Comparison of ENCODE assay signal across 13 cellular contexts in genomic region chr14:93941293-93941910, GRCh38. TPM values are rescaled to one million over a fixed set of nuclear protein-coding genes. Genes with fewer than 3 reads are reported as not detected.
A peak's percentile ranks its signal among the peaks of the same experiment; 100 is the strongest.
DNase-seq lines count a peak whose midpoint lies in the region; ATAC-seq, FAIRE-seq and TF ChIP-seq lines count a peak whose summit lies in the region.
"Had no signal": no experiment of that assay in that cellular context is flagged by ENCODE, and none has a peak within 500 bp of the region (broad histone marks: within the 10 kb centered on the region; RNA-seq: fewer than 3 reads in every experiment).

No MANE protein-coding gene starts in this region.

- CTCF ChIA-PET in naive thymus-derived CD4-positive, alpha-beta T cell (lab: Charles Lee), result interaction anchor here (0.6 to 11.3 kb wide), 6 partner anchors 10 to 828 kb away, joined by 3 to 388 read pairs (median 10); partner anchors contain the start of gene CCDC197

- POLR2A ChIA-PET in naive thymus-derived CD4-positive, alpha-beta T cell (lab: Charles Lee), result interaction anchor here (1.1 to 3.1 kb wide), 5 partner anchors 11 to 29 kb away, joined by 3 to 27 read pairs (median 5); no protein-coding TSS in a partner anchor

- no peak for TF ChIP-seq EP300 in esophagus muscularis mucosa (IDR thresholded peaks at IDR 0.05)

- no peaks in the 10 kb centered on the region for H3K9me3 Mint-ChIP-seq in naive thymus-derived CD4-positive, alpha-beta T cell
- H3K9me3 Mint-ChIP-seq: type B pancreatic cell had no signal

- peaks cover 0 to 21% (median 0%) of the 10 kb centered on the region in 5 donors for H3K36me3 Mint-ChIP-seq in naive thymus-derived CD4-positive, alpha-beta T cell
- H3K36me3 Mint-ChIP-seq: type B pancreatic cell had no signal

- H3K27ac ChIP-seq in cardiac muscle cell (peak overlapping the region; percentile 73), esophagus muscularis mucosa (replicated peaks in 1 of 4) (peak overlapping the region; percentile 80 to 94 (median 88))
- no peak overlapping the region for H3K27ac ChIP-seq in naive thymus-derived CD4-positive, alpha-beta T cell (ENCODE audit: low read depth, low read length)

- H3K27me3 ChIP-seq in cardiac muscle cell, result no peaks in the 10 kb centered on the region
- peaks cover 0 to 10% (median 0%) of the 10 kb centered on the region in 4 donors for H3K27me3 ChIP-seq in esophagus muscularis mucosa
- H3K27me3 ChIP-seq in naive thymus-derived CD4-positive, alpha-beta T cell (ENCODE audit: control insufficient read depth in 2 of 2, insufficient read depth in 2 of 2, low read length in 2 of 2), result no peaks in the 10 kb centered on the region

- TF ChIP-seq POLR2A in esophagus muscularis mucosa (IDR thresholded peaks at IDR 0.05; ENCODE audit: low read depth), result no peak

- H3K27me3 Mint-ChIP-seq in naive thymus-derived CD4-positive, alpha-beta T cell, result peaks cover 0 to 16% (median 0%) of the 10 kb centered on the region in 5 donors

- TF ChIP-seq CTCF in cardiac muscle cell (IDR thresholded peaks at IDR 0.05; ENCODE audit: low read depth, low read length), result no peak
- no peak for TF ChIP-seq CTCF in esophagus muscularis mucosa (IDR thresholded peaks at IDR 0.05)

- H3K9me3 ChIP-seq in cardiac muscle cell (ENCODE audit: low read depth) (no peaks in the 10 kb centered on the region), esophagus muscularis mucosa (no peaks in the 10 kb centered on the region)
- no peaks in the 10 kb centered on the region for H3K9me3 ChIP-seq in naive thymus-derived CD4-positive, alpha-beta T cell (ENCODE audit: control insufficient read depth in 2 of 3, low read length in 3 of 3)

- no peak overlapping the region for H3K4me3 Mint-ChIP-seq in naive thymus-derived CD4-positive, alpha-beta T cell

- H3K36me3 ChIP-seq in cardiac muscle cell (peaks cover 83% of the 10 kb centered on the region), esophagus muscularis mucosa (peaks cover 6 to 55% (median 42%) of the 10 kb centered on the region in 4 donors)
- no peaks in the 10 kb centered on the region for H3K36me3 ChIP-seq in naive thymus-derived CD4-positive, alpha-beta T cell (ENCODE audit: control insufficient read depth in 2 of 3, insufficient read depth in 3 of 3, low read length in 3 of 3)

- H3K4me1 ChIP-seq in cardiac muscle cell (ENCODE audit: low read depth) (peaks cover 15% of the 10 kb centered on the region), esophagus muscularis mucosa (peaks cover 29 to 84% (median 78%) of the 10 kb centered on the region in 4 donors)
- H3K4me1 ChIP-seq in naive thymus-derived CD4-positive, alpha-beta T cell (ENCODE audit: control insufficient read depth in 2 of 2, insufficient read depth in 2 of 2, low read length in 2 of 2), result peaks cover 4 to 8% of the 10 kb centered on the region in 2 donors

- no peak for FAIRE-seq in urothelium cell line (lab: Jason Lieb, UNC)

- peaks cover 0 to 31% (median 3%) of the 10 kb centered on the region in 7 donors for H3K4me1 Mint-ChIP-seq in naive thymus-derived CD4-positive, alpha-beta T cell

- peak in 1 of 2 donors; percentile 63 for DNase-seq in cardiac muscle cell (ENCODE audit: low read depth in 1 of 2, low spot score in 1 of 2)
- DNase-seq in left ventricle myocardium superior, result no peak
- DNase-seq in NCI-H774 (lab: John Stamatoyannopoulos, UW), result peak; percentile 92
- no peak for DNase-seq in esophagus muscularis mucosa (ENCODE audit: extremely low spot score)
- peak; percentile 47 for DNase-seq in urothelium cell line (ENCODE audit: low spot score)
- DNase-seq in naive thymus-derived CD4-positive, alpha-beta T cell, result no peak
- no peak for DNase-seq in amygdala (lab: John Stamatoyannopoulos, UW)
- no peak for DNase-seq in NOMO-1 (lab: John Stamatoyannopoulos, UW; ENCODE audit: unreplicated experiment in 2 of 2)
- DNase-seq: C1 segment of cervical spinal cord, foreskin melanocyte, Karpas-422 had no signal

- H3K4me3 ChIP-seq in cardiac muscle cell (no peak overlapping the region), esophagus muscularis mucosa (no peak overlapping the region)
- H3K4me3 ChIP-seq in naive thymus-derived CD4-positive, alpha-beta T cell (ENCODE audit: low read length), result no peak overlapping the region

- 47% methylated on average over 16 of the region's 16 CpGs for WGBS in esophagus muscularis mucosa

- H3K27ac Mint-ChIP-seq in naive thymus-derived CD4-positive, alpha-beta T cell, result peak overlapping the region in 1 of 9 donors; percentile 58
- H3K27ac Mint-ChIP-seq: type B pancreatic cell had no signal

- no peak for ATAC-seq in left ventricle myocardium superior
- no peak for ATAC-seq in naive thymus-derived CD4-positive, alpha-beta T cell

- intact Hi-C loops in left ventricle myocardium superior (cut with micrococcal nuclease), result loop anchor here (10.0 kb wide), 1 partner anchor 63 kb away; no protein-coding TSS in a partner anchor
- intact Hi-C loops in esophagus muscularis mucosa (cut with DNase I), result no loop called here
- intact Hi-C loops in naive thymus-derived CD4-positive, alpha-beta T cell (cut with micrococcal nuclease), result no loop called here

RNA-seq across cellular contexts. Expression of gene FAM181A, which starts 14.3 kb away (rescaled TPM):
- total RNA-seq in cardiac muscle cell (not detected in 2 replicates), left ventricle myocardium superior (not detected), esophagus muscularis mucosa (not detected)
- polyA plus RNA-seq in cardiac muscle cell, result 0.16 TPM in 1 of 2 replicates, not detected in the other
- total RNA-seq in naive thymus-derived CD4-positive, alpha-beta T cell, result not detected
- polyA plus RNA-seq in naive thymus-derived CD4-positive, alpha-beta T cell, result not detected
- total RNA-seq: posterior vena cava had no signal

RNA-seq across cellular contexts. Expression of gene ASB2, which starts 35.0 kb away (rescaled TPM):
- total RNA-seq in cardiac muscle cell (208 and 240 TPM in 2 replicates), left ventricle myocardium superior (268 TPM), esophagus muscularis mucosa (100 to 1,000 TPM in 3 of 4 donors, 10 to 100 TPM in 1; 53.5 to 164 (median 105) TPM)
- polyA plus RNA-seq in cardiac muscle cell, result 165 and 191 TPM in 2 replicates
- 10 to 100 TPM in 1 of 5 experiments, 1 to 10 TPM in 2, under 1 TPM in 2; 0.32 to 63.1 (median 1.4) TPM for total RNA-seq in naive thymus-derived CD4-positive, alpha-beta T cell
- polyA plus RNA-seq in naive thymus-derived CD4-positive, alpha-beta T cell, result not detected

RNA-seq across cellular contexts. Expression of gene CCDC197, which starts 55.7 kb away (rescaled TPM):
- not detected in 2 replicates for total RNA-seq in cardiac muscle cell
- polyA plus RNA-seq in cardiac muscle cell, result 0.21 TPM in 1 of 2 replicates, not detected in the other
- 0.74 TPM for total RNA-seq in left ventricle myocardium superior
- total RNA-seq in esophagus muscularis mucosa, result not detected
- total RNA-seq in naive thymus-derived CD4-positive, alpha-beta T cell, result not detected
- polyA plus RNA-seq in naive thymus-derived CD4-positive, alpha-beta T cell, result not detected
- total RNA-seq: posterior vena cava had no signal

Comparison
In these comparisons a context has a peak if more than half of its experiments do, and no peak if none do; other contexts are left out.
1. DNase-seq: peak in NCI-H774 (single experiment) and urothelium cell line (single experiment); none in left ventricle myocardium superior (single experiment), esophagus muscularis mucosa (single experiment), naive thymus-derived CD4-positive, alpha-beta T cell (0 of 9), amygdala (0 of 56) and NOMO-1 (0 of 2).